20 cellular contexts compared by ENCODE assay signal in genomic region chr3:112688819-112689218, GRCh38. TPM values are rescaled to one million over a fixed set of nuclear protein-coding genes. Genes with fewer than 3 reads are reported as not detected.
A peak's percentile ranks its signal among the peaks of the same experiment; 100 is the strongest.
DNase-seq lines count a peak whose midpoint lies in the region; ATAC-seq and TF ChIP-seq lines count a peak whose summit lies in the region.
"Had no signal": no experiment of that assay in that cellular context is flagged by ENCODE, and none has a peak within 500 bp of the region (broad histone marks: within the 10 kb centered on the region; RNA-seq: fewer than 3 reads in every experiment).

No MANE protein-coding gene starts in this region.

- POLR2A ChIA-PET in MCF 10A (lab: Yijun Ruan, JAX): interaction anchor here (0.7 to 2.0 kb wide), 8 partner anchors 9 to 1725 kb away, joined by 3 to 7 read pairs (median 4); partner anchors contain the start of genes ATG3 and SLC35A5
- POLR2A ChIA-PET in naive thymus-derived CD4-positive, alpha-beta T cell (lab: Charles Lee): no interaction called here

- H3K27ac ChIP-seq in breast epithelium (no peak overlapping the region), ascending aorta (peak overlapping the region; percentile 18 to 59)
- H3K27ac ChIP-seq in naive thymus-derived CD4-positive, alpha-beta T cell (ENCODE audit: low read depth, low read length): no peak overlapping the region
- H3K27ac ChIP-seq: cardiac muscle cell, spleen had no signal

- no peak for TF ChIP-seq CTCF in MCF 10A (IDR thresholded peaks at IDR 0.05; ENCODE audit: unreplicated experiment)
- TF ChIP-seq CTCF in breast epithelium (IDR thresholded peaks at IDR 0.05): no peak
- no peak for TF ChIP-seq CTCF in ascending aorta (IDR thresholded peaks at IDR 0.05)

- ATAC-seq in naive thymus-derived CD4-positive, alpha-beta T cell: no peak
- ATAC-seq in HG02973 (IDR thresholded peaks at IDR 0.05; ENCODE audit: unreplicated experiment) (no peak), HG03354 (IDR thresholded peaks at IDR 0.05; ENCODE audit: poor library complexity, severe bottlenecking, unreplicated experiment) (no peak)
- ATAC-seq: HepG2, natural killer cell had no signal

- DNase-seq in MCF 10A (ENCODE audit: unreplicated experiment) (peak; percentile 36), breast epithelium (ENCODE audit: low spot score in 2 of 2) (no peak), ascending aorta (ENCODE audit: low spot score in 2 of 2) (no peak), kidney tubule cell (ENCODE audit: low spot score) (peak; percentile 48)
- no peak for DNase-seq in naive thymus-derived CD4-positive, alpha-beta T cell
- DNase-seq in effector CD8-positive, alpha-beta T cell (lab: John Stamatoyannopoulos, UW): no peak
- DNase-seq: activated CD4-positive, CD25-positive, alpha-beta regulatory T cell; activated CD8-positive, alpha-beta memory T cell treated with anti-CD3 and anti-CD28 coated beads for 24 hours; CD4-positive, CD25-positive, alpha-beta regulatory T cell; heart right ventricle; natural killer cell; NCI-H187; SHP77; spleen had no signal

- no peaks in the 10 kb centered on the region for H3K27me3 Mint-ChIP-seq in MCF 10A (ENCODE audit: insufficient read depth, unreplicated experiment)
- H3K27me3 Mint-ChIP-seq in naive thymus-derived CD4-positive, alpha-beta T cell: peaks cover 0 to 17% (median 9%) of the 10 kb centered on the region in 5 donors

- H3K9me3 Mint-ChIP-seq in MCF 10A (ENCODE audit: unreplicated experiment): no peaks in the 10 kb centered on the region
- H3K9me3 Mint-ChIP-seq in naive thymus-derived CD4-positive, alpha-beta T cell: peaks cover 0 to 13% (median 0%) of the 10 kb centered on the region in 11 donors
- H3K9me3 Mint-ChIP-seq: activated T-helper 1 cell treated with anti-CD3 and anti-CD28 coated beads, Interleukin-12 subunit alpha, Interleukin-12 subunit beta, Interleukin-2, Interleukin-4 antibody, amounts not matched to agents 30 ng/mL and 10 ng/mL and 1 ng/mL, durations not matched to agents 14 hours and 24 hours and 36 hours; natural killer cell had no signal

- no peaks in the 10 kb centered on the region for H3K36me3 Mint-ChIP-seq in MCF 10A (ENCODE audit: insufficient read depth, unreplicated experiment)
- H3K36me3 Mint-ChIP-seq in naive thymus-derived CD4-positive, alpha-beta T cell: peaks cover 0 to 8% (median 0%) of the 10 kb centered on the region in 5 donors
- H3K36me3 Mint-ChIP-seq: CD4-positive, CD25-positive, alpha-beta regulatory T cell; natural killer cell had no signal

- H3K4me3 Mint-ChIP-seq in MCF 10A (ENCODE audit: unreplicated experiment): no peak overlapping the region
- peak overlapping the region in 1 of 10 donors; percentile 33 for H3K4me3 Mint-ChIP-seq in naive thymus-derived CD4-positive, alpha-beta T cell
- H3K4me3 Mint-ChIP-seq: activated T-helper 1 cell treated with anti-CD3 and anti-CD28 coated beads, Interleukin-12 subunit alpha, Interleukin-12 subunit beta, Interleukin-2, Interleukin-4 antibody, amounts not matched to agents 30 ng/mL and 10 ng/mL and 1 ng/mL, durations not matched to agents 14 hours and 24 hours and 36 hours; CD4-positive, CD25-positive, alpha-beta regulatory T cell; natural killer cell had no signal

- H3K27me3 ChIP-seq in breast epithelium (no peaks in the 10 kb centered on the region), ascending aorta (no peaks in the 10 kb centered on the region)
- no peaks in the 10 kb centered on the region for H3K27me3 ChIP-seq in naive thymus-derived CD4-positive, alpha-beta T cell (ENCODE audit: control insufficient read depth in 2 of 2, insufficient read depth in 2 of 2, low read length in 2 of 2)
- H3K27me3 ChIP-seq: cardiac muscle cell, spleen had no signal

- intact Hi-C loops in MCF 10A (cut with micrococcal nuclease) (no loop called here), breast epithelium (cut with DNase I; ENCODE audit: low total_unique reads) (no loop called here), ascending aorta (cut with DNase I) (no loop called here)
- intact Hi-C loops in naive thymus-derived CD4-positive, alpha-beta T cell (cut with micrococcal nuclease): no loop called here

- no peaks in the 10 kb centered on the region for H3K36me3 ChIP-seq in breast epithelium
- no peaks in the 10 kb centered on the region for H3K36me3 ChIP-seq in ascending aorta
- no peaks in the 10 kb centered on the region for H3K36me3 ChIP-seq in naive thymus-derived CD4-positive, alpha-beta T cell (ENCODE audit: control insufficient read depth in 2 of 3, insufficient read depth in 3 of 3, low read length in 3 of 3)
- H3K36me3 ChIP-seq: cardiac muscle cell, heart right ventricle, spleen had no signal

- H3K4me3 ChIP-seq in breast epithelium: no peak overlapping the region
- H3K4me3 ChIP-seq in ascending aorta: no peak overlapping the region
- no peak overlapping the region for H3K4me3 ChIP-seq in naive thymus-derived CD4-positive, alpha-beta T cell (ENCODE audit: low read length)
- H3K4me3 ChIP-seq: cardiac muscle cell, heart right ventricle, spleen had no signal

- no peak overlapping the region for H3K27ac Mint-ChIP-seq in MCF 10A (ENCODE audit: low read depth, unreplicated experiment)
- H3K27ac Mint-ChIP-seq in naive thymus-derived CD4-positive, alpha-beta T cell: peak overlapping the region in 1 of 9 donors; percentile 62
- H3K27ac Mint-ChIP-seq: activated T-helper 1 cell treated with anti-CD3 and anti-CD28 coated beads, Interleukin-12 subunit alpha, Interleukin-12 subunit beta, Interleukin-2, Interleukin-4 antibody, amounts not matched to agents 30 ng/mL and 10 ng/mL and 1 ng/mL, durations not matched to agents 14 hours and 24 hours and 36 hours; natural killer cell had no signal

- CTCF ChIA-PET in MCF 10A (lab: Yijun Ruan, JAX): interaction anchor here (1.0 to 3.3 kb wide), 4 partner anchors 12 to 125 kb away, joined by 3 to 21 read pairs (median 4); no protein-coding TSS in a partner anchor
- CTCF ChIA-PET in naive thymus-derived CD4-positive, alpha-beta T cell (lab: Charles Lee): no interaction called here

- no TSS peak for BruUV-seq in MCF 10A (replicated peaks; lab: Mats Ljungman, UMichigan)

- H3K4me1 ChIP-seq in breast epithelium: no peaks in the 10 kb centered on the region
- H3K4me1 ChIP-seq in ascending aorta: no peaks in the 10 kb centered on the region
- no peaks in the 10 kb centered on the region for H3K4me1 ChIP-seq in naive thymus-derived CD4-positive, alpha-beta T cell (ENCODE audit: control insufficient read depth in 2 of 2, insufficient read depth in 2 of 2, low read length in 2 of 2)
- H3K4me1 ChIP-seq: heart right ventricle had no signal

- H3K4me1 Mint-ChIP-seq in MCF 10A (ENCODE audit: insufficient read depth, unreplicated experiment): peaks cover 18% of the 10 kb centered on the region
- H3K4me1 Mint-ChIP-seq in naive thymus-derived CD4-positive, alpha-beta T cell: peaks cover 0 to 22% (median 9%) of the 10 kb centered on the region in 7 donors

- no peak for TF ChIP-seq POLR2A in breast epithelium (IDR thresholded peaks at IDR 0.05)

- H3K9me3 ChIP-seq in breast epithelium (no peaks in the 10 kb centered on the region), ascending aorta (no peaks in the 10 kb centered on the region)
- no peaks in the 10 kb centered on the region for H3K9me3 ChIP-seq in naive thymus-derived CD4-positive, alpha-beta T cell (ENCODE audit: control insufficient read depth in 2 of 3, low read length in 3 of 3)

RNA-seq across cellular contexts. Expression of gene CCDC80, which starts 47.9 kb away (rescaled TPM):
- 10.4 and 19.4 TPM in 2 replicates for total RNA-seq in MCF 10A (2022)
- 100 to 1,000 TPM in 1 of 3 donors, 10 to 100 TPM in 2; 38.7 to 430 (median 42.0) TPM for total RNA-seq in breast epithelium
- total RNA-seq in ascending aorta: 160 TPM
- total RNA-seq in naive thymus-derived CD4-positive, alpha-beta T cell: under 1 TPM in 2 of 5 experiments, not detected in 3; 0.05 to 0.12 TPM
- polyA plus RNA-seq in naive thymus-derived CD4-positive, alpha-beta T cell: under 1 TPM in 1 of 2 donors, not detected in 1; 0.08 TPM
- total RNA-seq: CD4-positive, CD25-positive, alpha-beta regulatory T cell; HepG2; T-helper 2 cell treated with Interferon-gamma antibody and Interleukin-4, amounts not matched to agents 100 ng/mL and 5 ng/mL, for 36 hours had no signal
- polyA plus RNA-seq: HepG2 had no signal

Comparison
In these comparisons a context has a peak if more than half of its experiments do, and no peak if none do; other contexts are left out.
1. DNase-seq: peak in MCF 10A (single experiment) and kidney tubule cell (single experiment); none in breast epithelium (0 of 2), ascending aorta (0 of 2), naive thymus-derived CD4-positive, alpha-beta T cell (0 of 9) and effector CD8-positive, alpha-beta T cell (single experiment).
2. H3K27ac ChIP-seq: peak in ascending aorta (2 of 2); none in breast epithelium (0 of 2) and naive thymus-derived CD4-positive, alpha-beta T cell (single experiment).